ENCODE assay signal across 1 cellular context in genomic region chr15:85837011-85837433, GRCh38.
TF ChIP-seq lines count a peak whose summit lies in the region.

No MANE protein-coding gene starts in this region.

TF ChIP-seq in SK-N-SH, 30 proteins besides CTCF, POLR2A, EP300 and RAD21 (continued from another document):
- no peak for TF ChIP-seq PBX3 (IDR thresholded peaks at IDR 0.05)
- no peak for TF ChIP-seq NFIC (IDR thresholded peaks at IDR 0.05; ENCODE audit: borderline replicate concordance)
- TF ChIP-seq GABPA (IDR thresholded peaks at IDR 0.05; ENCODE audit: low read depth) = no peak
- TF ChIP-seq POLR2AphosphoS5 (IDR thresholded peaks at IDR 0.05; ENCODE audit: low read depth, low read length) = no peak
- no peak for TF ChIP-seq ELF1 (IDR thresholded peaks at IDR 0.05)
- no peak for TF ChIP-seq SMC3 (IDR thresholded peaks at IDR 0.05; ENCODE audit: low read depth, low read length)
- TF ChIP-seq JUND (IDR thresholded peaks at IDR 0.05) = no peak
